ENCODE assay signal across 9 cellular contexts in genomic region chr5:42995152-42995751, GRCh38. TPM values are rescaled to one million over a fixed set of nuclear protein-coding genes. Genes with fewer than 3 reads are reported as not detected.
A peak's percentile ranks its signal among the peaks of the same experiment; 100 is the strongest.
DNase-seq lines count a peak whose midpoint lies in the region; ATAC-seq and TF ChIP-seq lines count a peak whose summit lies in the region.
"Had no signal": no experiment of that assay in that cellular context is flagged by ENCODE, and none has a peak within 500 bp of the region (broad histone marks: within the 10 kb centered on the region; RNA-seq: fewer than 3 reads in every experiment).

No MANE protein-coding gene starts in this region.

- ATAC-seq in CD8-positive, alpha-beta T cell = no peak
- no peak for ATAC-seq in GM19035 (IDR thresholded peaks at IDR 0.05; ENCODE audit: unreplicated experiment)
- ATAC-seq in HG03378 (IDR thresholded peaks at IDR 0.05; ENCODE audit: unreplicated experiment) = no peak

- H3K4me1 ChIP-seq in CD8-positive, alpha-beta T cell (ENCODE audit: insufficient read depth, low read length) = peaks cover 19% of the 10 kb centered on the region
- peaks cover 34 to 41% of the 10 kb centered on the region in 2 experiments for H3K4me1 ChIP-seq in neutrophil (ENCODE audit: control insufficient read depth in 1 of 2, insufficient read depth in 1 of 2, low read depth in 1 of 2, low read length in 1 of 2)

- peak overlapping the region; percentile 99 for H3K4me3 Mint-ChIP-seq in CD8-positive, alpha-beta T cell

- POLR2A ChIA-PET in CD8-positive, alpha-beta T cell (lab: Charles Lee) = interaction anchor here (0.7 to 12.1 kb wide), 12 partner anchors 9 to 489 kb away, joined by 3 to 565 read pairs (median 68); partner anchors contain the start of genes ANXA2R, HMGCS1, TMEM267 and ZNF131

- peak overlapping the region; percentile 97 for H3K27ac ChIP-seq in CD8-positive, alpha-beta T cell (ENCODE audit: low read depth, low read length)
- peak overlapping the region in 52 of 59 donors; percentile 4 to 94 (median 84) for H3K27ac ChIP-seq in dorsolateral prefrontal cortex
- peak overlapping the region; percentile 94 for H3K27ac ChIP-seq in neutrophil
- H3K27ac ChIP-seq: foreskin keratinocyte had no signal

- H3K27ac Mint-ChIP-seq in CD8-positive, alpha-beta T cell = peak overlapping the region; percentile 100

- H3K27me3 Mint-ChIP-seq in CD8-positive, alpha-beta T cell (ENCODE audit: low read depth) = no peaks in the 10 kb centered on the region

- H3K9me3 Mint-ChIP-seq in CD8-positive, alpha-beta T cell = no peaks in the 10 kb centered on the region

- intact Hi-C loops in CD8-positive, alpha-beta T cell (cut with DNase I, micrococcal nuclease) = loop anchor here (1.0 to 10.0 kb wide), 8 partner anchors 12 to 1090 kb away; partner anchors contain the start of genes RIMOC1 (in 1 of the 2) and TMEM267 (in 1 of the 2)
- intact Hi-C loops in dorsolateral prefrontal cortex (cut with DNase I) = loop anchor here (1.0 to 10.0 kb wide), 4 partner anchors 14 to 80 kb away; partner anchors contain the start of gene ANXA2R (in 2 of the 2)

- CTCF ChIA-PET in CD8-positive, alpha-beta T cell (lab: Charles Lee) = interaction anchor here (0.9 to 10.9 kb wide), 10 partner anchors 9 to 84 kb away, joined by 3 to 114 read pairs (median 20); no protein-coding TSS in a partner anchor

- peak; percentile 30 for TF ChIP-seq CTCF in CD8-positive, alpha-beta T cell (IDR thresholded peaks at IDR 0.05)
- peak in 16 of 56 donors; percentile 5 to 44 (median 20) for TF ChIP-seq CTCF in dorsolateral prefrontal cortex (IDR thresholded peaks at IDR 0.05 in 54 of 56, conservative IDR thresholded peaks at IDR 0.05 in 2 of 56; ENCODE audit: low read depth in 1 of 56, partially characterized antibody in 56 of 56)
- no peak for TF ChIP-seq CTCF in neutrophil (IDR thresholded peaks at IDR 0.05)

- no peaks in the 10 kb centered on the region for H3K9me3 ChIP-seq in CD8-positive, alpha-beta T cell (ENCODE audit: low read length)
- no peaks in the 10 kb centered on the region for H3K9me3 ChIP-seq in neutrophil

- peak overlapping the region; percentile 69 for H3K4me3 ChIP-seq in CD8-positive, alpha-beta T cell (ENCODE audit: low read depth, low read length)
- H3K4me3 ChIP-seq in dorsolateral prefrontal cortex = peak overlapping the region; percentile 0 to 70 (median 52)
- H3K4me3 ChIP-seq in neutrophil (ENCODE audit: low read depth in 1 of 2, low read length in 1 of 2) = peak overlapping the region; percentile 70 to 74

- H3K27me3 ChIP-seq in CD8-positive, alpha-beta T cell (ENCODE audit: insufficient read depth, low read length) = no peaks in the 10 kb centered on the region
- H3K27me3 ChIP-seq in dorsolateral prefrontal cortex (peaks cover 15 to 100% (median 98%) of the 10 kb centered on the region in 45 donors), neutrophil (peaks cover 7% of the 10 kb centered on the region)
- H3K27me3 ChIP-seq: foreskin keratinocyte had no signal

- no peaks in the 10 kb centered on the region for H3K36me3 ChIP-seq in CD8-positive, alpha-beta T cell (ENCODE audit: insufficient read depth, low read length)
- H3K36me3 ChIP-seq in neutrophil = no peaks in the 10 kb centered on the region

- H3K36me3 Mint-ChIP-seq in CD8-positive, alpha-beta T cell = peaks cover 39% of the 10 kb centered on the region

- DNase-seq in CD8-positive, alpha-beta T cell = peak in 1 of 7 experiments; percentile 56
- DNase-seq in OCI-M1 (lab: John Stamatoyannopoulos, UW) = peak; percentile 56
- no peak for DNase-seq in dorsolateral prefrontal cortex
- DNase-seq in NCI-H748 treated with DMSO at 0.1 percent for 48 hours (lab: John Stamatoyannopoulos, UW) = no peak
- no peak for DNase-seq in epidermal melanocyte (ENCODE audit: insufficient read length, low spot score)

- peaks cover 35% of the 10 kb centered on the region for H3K4me1 Mint-ChIP-seq in CD8-positive, alpha-beta T cell (ENCODE audit: low read depth)

RNA-seq across cellular contexts. Expression of gene ANXA2R, which starts 44.9 kb away (rescaled TPM):
- 10 to 100 TPM; 38.2 to 39.5 TPM for total RNA-seq in CD8-positive, alpha-beta T cell
- total RNA-seq in dorsolateral prefrontal cortex = 1 to 10 TPM in 111 of 120 experiments, under 1 TPM in 9; 0.48 to 5.2 (median 1.9) TPM

Comparison
In these comparisons a context has a peak if more than half of its experiments do, and no peak if none do; other contexts are left out.
1. RNA of gene ANXA2R, which starts 44.9 kb away (total RNA-seq): 38.2 to 39.5 TPM in CD8-positive, alpha-beta T cell; 0.48 to 5.2 TPM in dorsolateral prefrontal cortex; every median in the first group is over 4 times any median in the second.
2. Peak in every context shown above with its lines, with median percentiles within 50 percentile points of each other: H3K27ac ChIP-seq and H3K4me3 ChIP-seq.